In the genomic region with DNA sequence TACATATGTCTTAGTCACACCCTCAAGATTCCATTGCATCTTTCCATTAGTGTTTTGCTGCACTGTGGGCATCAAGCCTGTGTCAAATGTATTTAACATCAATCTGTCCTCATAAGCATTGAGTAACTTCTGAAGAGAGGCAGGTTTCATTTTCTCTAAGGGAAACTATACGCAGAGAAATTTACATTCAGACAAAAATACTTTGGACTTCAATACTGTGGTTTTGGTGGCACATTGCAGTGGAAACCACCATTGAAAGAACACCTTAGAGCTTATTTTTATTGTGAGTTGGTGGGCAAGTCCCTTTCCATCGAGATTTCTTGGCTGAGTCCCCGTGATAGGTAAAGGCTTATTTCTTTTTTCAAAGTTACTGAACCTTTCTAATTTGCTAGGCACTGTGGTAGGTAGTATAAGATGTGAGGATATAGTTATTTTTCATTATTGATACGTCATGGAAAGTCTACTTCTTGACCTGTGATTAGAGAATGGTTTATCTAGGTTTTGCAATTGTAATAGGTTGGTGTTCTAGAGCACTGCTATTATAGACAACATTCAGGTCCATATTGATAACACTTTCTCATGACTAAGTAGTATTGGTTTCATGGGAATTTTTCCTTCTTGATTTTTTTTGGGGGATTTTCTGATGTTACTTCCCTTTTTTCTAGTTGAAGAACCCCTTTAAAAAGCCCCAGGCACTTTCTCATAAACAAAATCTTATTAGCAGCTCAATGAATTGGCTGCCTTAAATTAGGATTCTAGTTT, we compare ENCODE assay signal across 9 cellular contexts.
DNase-seq lines count a peak whose midpoint lies in the region; ATAC-seq and TF ChIP-seq lines count a peak whose summit lies in the region.
"Had no signal": no experiment of that assay in that cellular context is flagged by ENCODE, and none has a peak within 500 bp of the region (broad histone marks: within the 10 kb centered on the region; RNA-seq: fewer than 3 reads in every experiment).

No MANE protein-coding gene starts in this region.

- ATAC-seq in GM21737 (IDR thresholded peaks at IDR 0.05; ENCODE audit: unreplicated experiment) (peak; percentile 91), HG03469 (IDR thresholded peaks at IDR 0.05; ENCODE audit: unreplicated experiment) (peak; percentile 83)
- ATAC-seq in stimulated activated effector memory CD8-positive, alpha-beta T cell treated with anti-CD3 and anti-CD28 coated beads, Interleukin-12 subunit alpha, Interleukin-12 subunit beta, amount 100 ng/mL, for 72 hours, result peak; percentile 91
- ATAC-seq: naive thymus-derived CD8-positive, alpha-beta T cell had no signal

- DNase-seq in activated naive CD4-positive, alpha-beta T cell (lab: John Stamatoyannopoulos, UW), result no peak
- DNase-seq in stimulated activated effector memory CD8-positive, alpha-beta T cell treated with anti-CD3 and anti-CD28 coated beads, Interleukin-12 subunit alpha, Interleukin-12 subunit beta, amount 100 ng/mL, for 72 hours (ENCODE audit: low spot score in 2 of 2), result no peak
- no peak for DNase-seq in MCF 10A (ENCODE audit: unreplicated experiment)
- DNase-seq in NCI-H1930 (lab: John Stamatoyannopoulos, UW), result no peak
- DNase-seq in glutamatergic neuron, result no peak
- DNase-seq: naive thymus-derived CD8-positive, alpha-beta T cell had no signal

- peaks cover 9% of the 10 kb centered on the region for H3K27me3 Mint-ChIP-seq in activated naive CD4-positive, alpha-beta T cell treated with anti-CD3 and anti-CD28 coated beads, Interleukin-2, amount 50 U/mL, for 24 hours
- H3K27me3 Mint-ChIP-seq in MCF 10A (ENCODE audit: insufficient read depth, unreplicated experiment) (no peaks in the 10 kb centered on the region), glutamatergic neuron (ENCODE audit: unreplicated experiment) (no peaks in the 10 kb centered on the region)

- TF ChIP-seq CTCF in MCF 10A (IDR thresholded peaks at IDR 0.05; ENCODE audit: unreplicated experiment) (no peak), glutamatergic neuron (IDR thresholded peaks at IDR 0.05; ENCODE audit: partially characterized antibody, unreplicated experiment) (no peak)

- intact Hi-C loops in MCF 10A (cut with micrococcal nuclease), result loop anchor here (10.0 kb wide), 1 partner anchor 1434 kb away; no protein-coding TSS in a partner anchor

- H3K36me3 Mint-ChIP-seq in activated naive CD4-positive, alpha-beta T cell treated with anti-CD3 and anti-CD28 coated beads, Interleukin-2, amount 50 U/mL, for 24 hours, result no peaks in the 10 kb centered on the region
- no peaks in the 10 kb centered on the region for H3K36me3 Mint-ChIP-seq in stimulated activated effector memory CD8-positive, alpha-beta T cell treated with anti-CD3 and anti-CD28 coated beads, Interleukin-12 subunit alpha, Interleukin-12 subunit beta, amount 100 ng/mL, for 72 hours
- H3K36me3 Mint-ChIP-seq in MCF 10A (ENCODE audit: insufficient read depth, unreplicated experiment) (no peaks in the 10 kb centered on the region), glutamatergic neuron (ENCODE audit: unreplicated experiment) (no peaks in the 10 kb centered on the region)
- H3K36me3 Mint-ChIP-seq: naive thymus-derived CD8-positive, alpha-beta T cell had no signal

- H3K9me3 Mint-ChIP-seq in activated naive CD4-positive, alpha-beta T cell treated with anti-CD3 and anti-CD28 coated beads, Interleukin-2, amount 50 U/mL, for 24 hours, result no peaks in the 10 kb centered on the region
- no peaks in the 10 kb centered on the region for H3K9me3 Mint-ChIP-seq in stimulated activated effector memory CD8-positive, alpha-beta T cell treated with anti-CD3 and anti-CD28 coated beads, Interleukin-12 subunit alpha, Interleukin-12 subunit beta, amount 100 ng/mL, for 72 hours
- H3K9me3 Mint-ChIP-seq in MCF 10A (ENCODE audit: unreplicated experiment), result no peaks in the 10 kb centered on the region
- no peaks in the 10 kb centered on the region for H3K9me3 Mint-ChIP-seq in glutamatergic neuron (ENCODE audit: unreplicated experiment)
- H3K9me3 Mint-ChIP-seq: naive thymus-derived CD8-positive, alpha-beta T cell had no signal

- CTCF ChIA-PET in MCF 10A (lab: Yijun Ruan, JAX), result interaction anchor here (0.6 kb wide), 1 partner anchor 25 kb away, joined by 3 read pairs; no protein-coding TSS in a partner anchor

- no peak overlapping the region for H3K4me3 Mint-ChIP-seq in activated naive CD4-positive, alpha-beta T cell treated with anti-CD3 and anti-CD28 coated beads, Interleukin-2, amount 50 U/mL, for 24 hours
- peak overlapping the region; percentile 25 for H3K4me3 Mint-ChIP-seq in stimulated activated effector memory CD8-positive, alpha-beta T cell treated with anti-CD3 and anti-CD28 coated beads, Interleukin-12 subunit alpha, Interleukin-12 subunit beta, amount 100 ng/mL, for 72 hours
- H3K4me3 Mint-ChIP-seq in MCF 10A (ENCODE audit: unreplicated experiment) (no peak overlapping the region), glutamatergic neuron (ENCODE audit: unreplicated experiment) (no peak overlapping the region)

- POLR2A ChIA-PET in MCF 10A (lab: Yijun Ruan, JAX), result no interaction called here

- H3K4me1 Mint-ChIP-seq in activated naive CD4-positive, alpha-beta T cell treated with anti-CD3 and anti-CD28 coated beads, Interleukin-2, amount 50 U/mL, for 24 hours, result peaks cover 13% of the 10 kb centered on the region
- peaks cover 12% of the 10 kb centered on the region for H3K4me1 Mint-ChIP-seq in stimulated activated effector memory CD8-positive, alpha-beta T cell treated with anti-CD3 and anti-CD28 coated beads, Interleukin-12 subunit alpha, Interleukin-12 subunit beta, amount 100 ng/mL, for 72 hours
- H3K4me1 Mint-ChIP-seq in MCF 10A (ENCODE audit: insufficient read depth, unreplicated experiment) (peaks cover 5% of the 10 kb centered on the region), glutamatergic neuron (ENCODE audit: low read depth, unreplicated experiment) (no peaks in the 10 kb centered on the region)

- peak overlapping the region; percentile 37 for H3K27ac Mint-ChIP-seq in activated naive CD4-positive, alpha-beta T cell treated with anti-CD3 and anti-CD28 coated beads, Interleukin-2, amount 50 U/mL, for 24 hours
- peak overlapping the region; percentile 0 for H3K27ac Mint-ChIP-seq in stimulated activated effector memory CD8-positive, alpha-beta T cell treated with anti-CD3 and anti-CD28 coated beads, Interleukin-12 subunit alpha, Interleukin-12 subunit beta, amount 100 ng/mL, for 72 hours
- H3K27ac Mint-ChIP-seq in MCF 10A (ENCODE audit: low read depth, unreplicated experiment) (no peak overlapping the region), glutamatergic neuron (ENCODE audit: unreplicated experiment) (no peak overlapping the region)

- BruUV-seq in MCF 10A (replicated peaks; lab: Mats Ljungman, UMichigan), result no TSS peak

Comparison
In these comparisons a context has a peak if more than half of its experiments do, and no peak if none do; other contexts are left out.
1. H3K27ac Mint-ChIP-seq: peak in activated naive CD4-positive, alpha-beta T cell treated with anti-CD3 and anti-CD28 coated beads, Interleukin-2, amount 50 U/mL, for 24 hours (single experiment) and stimulated activated effector memory CD8-positive, alpha-beta T cell treated with anti-CD3 and anti-CD28 coated beads, Interleukin-12 subunit alpha, Interleukin-12 subunit beta, amount 100 ng/mL, for 72 hours (single experiment); none in MCF 10A (single experiment) and glutamatergic neuron (single experiment).
2. Peak in every context shown above with its lines, with median percentiles within 50 percentile points of each other: ATAC-seq.